ENCODE assay signal across 8 cellular contexts in genomic region chr4:48653217-48654014, GRCh38.
DNase-seq lines count a peak whose midpoint lies in the region; ATAC-seq, FAIRE-seq and TF ChIP-seq lines count a peak whose summit lies in the region.

No MANE protein-coding gene starts in this region.

- H3K27ac ChIP-seq in brain microvascular endothelial cell (peak overlapping the region; percentile 29), HepG2 (ENCODE audit: extremely low read length, insufficient read depth, low read length) (no peak overlapping the region)

- H3K9me3 Mint-ChIP-seq in stimulated activated naive CD8-positive, alpha-beta T cell treated with anti-CD3 and anti-CD28 coated beads, Interleukin-15, amount 100 ng/mL, for 72 hours: no peaks in the 10 kb centered on the region

- H2AFZ ChIP-seq in HepG2 (ENCODE audit: low read length): no peak overlapping the region

- ATAC-seq in stimulated activated naive CD8-positive, alpha-beta T cell treated with anti-CD3 and anti-CD28 coated beads, Interleukin-15, amount 100 ng/mL, for 72 hours: peak; percentile 69
- ATAC-seq in HG03175 (IDR thresholded peaks at IDR 0.05; ENCODE audit: unreplicated experiment): no peak
- no peak for ATAC-seq in HepG2

- TF ChIP-seq EP300 in HepG2 (IDR thresholded peaks at IDR 0.05; ENCODE audit: low read depth in 2 of 2, low read length in 2 of 2) (no peak), HepG2 (CRISPR knock-in tag; IDR thresholded peaks at IDR 0.05; ENCODE audit: borderline replicate concordance) (no peak)

- intact Hi-C loops in HepG2 (cut with micrococcal nuclease; ENCODE audit: unreplicated experiment): no loop called here

- no peak overlapping the region for H3K4me2 ChIP-seq in HepG2 (ENCODE audit: low read depth, low read length)

- 94% methylated on average over 8 of the region's 8 CpGs for WGBS in HepG2 (ENCODE audit: low lambda C conversion rate)

- DNase-seq in activated CD8-positive, alpha-beta memory T cell treated with anti-CD3 and anti-CD28 coated beads for 24 hours: peak; percentile 73
- DNase-seq in activated CD8-positive, alpha-beta memory T cell treated with anti-CD3 and anti-CD28 coated beads, Interleukin-2, amount 50 U/mL, for 48 hours: no peak
- peak; percentile 74 for DNase-seq in brain microvascular endothelial cell
- peak; percentile 85 for DNase-seq in midbrain (lab: John Stamatoyannopoulos, UW)
- peak in 1 of 2 donors; percentile 16 for DNase-seq in stimulated activated naive CD8-positive, alpha-beta T cell treated with anti-CD3 and anti-CD28 coated beads, Interleukin-15, amount 100 ng/mL, for 72 hours
- DNase-seq in NCI-H748 (lab: John Stamatoyannopoulos, UW; ENCODE audit: unreplicated experiment): no peak
- DNase-seq in HepG2 (ENCODE audit: low spot score): no peak

- no peak for TF ChIP-seq CTCF in brain microvascular endothelial cell (IDR thresholded peaks at IDR 0.05; ENCODE audit: low read depth, low read length, missing control alignments)
- TF ChIP-seq CTCF in HepG2 (CRISPR knock-in tag; IDR thresholded peaks at IDR 0.05): no peak

- H3K4me3 ChIP-seq in brain microvascular endothelial cell (ENCODE audit: low read depth, low read length) (no peak overlapping the region), HepG2 (replicated peaks in 1 of 3; ENCODE audit: insufficient read depth in 1 of 3, low read depth in 2 of 3, low read length in 3 of 3) (no peak overlapping the region)

- no peaks in the 10 kb centered on the region for H3K79me2 ChIP-seq in HepG2 (ENCODE audit: insufficient read depth, low read length)

- POLR2A ChIA-PET in HepG2 (lab: Yijun Ruan, JAX): no interaction called here

- no peak for TF ChIP-seq RAD21 in HepG2 (CRISPR knock-in tag; IDR thresholded peaks at IDR 0.05)

- H3K4me1 Mint-ChIP-seq in stimulated activated naive CD8-positive, alpha-beta T cell treated with anti-CD3 and anti-CD28 coated beads, Interleukin-15, amount 100 ng/mL, for 72 hours: peaks cover 50% of the 10 kb centered on the region

- peak overlapping the region; percentile 33 to 60 for H3K4me3 Mint-ChIP-seq in stimulated activated naive CD8-positive, alpha-beta T cell treated with anti-CD3 and anti-CD28 coated beads, Interleukin-15, amount 100 ng/mL, for 72 hours

- H4K20me1 ChIP-seq in HepG2 (ENCODE audit: insufficient read depth, low read length): no peaks in the 10 kb centered on the region

- no peak for FAIRE-seq in HepG2 (lab: Jason Lieb, UNC)

- TF ChIP-seq POLR2A in HepG2 (IDR thresholded peaks at IDR 0.05; ENCODE audit: insufficient read depth in 1 of 2, low read depth in 2 of 2, low read length in 2 of 2): no peak

- H3K9ac ChIP-seq in HepG2 (ENCODE audit: insufficient read depth, low read depth, low read length): no peak overlapping the region

- CTCF ChIA-PET in HepG2 (lab: Yijun Ruan, JAX; ENCODE audit: low intra/inter-chr PET ratio, low total read pairs): no interaction called here

- H3K27me3 Mint-ChIP-seq in stimulated activated naive CD8-positive, alpha-beta T cell treated with anti-CD3 and anti-CD28 coated beads, Interleukin-15, amount 100 ng/mL, for 72 hours: no peaks in the 10 kb centered on the region

- no peaks in the 10 kb centered on the region for H3K36me3 ChIP-seq in brain microvascular endothelial cell (replicated peaks)
- H3K36me3 ChIP-seq in HepG2 (replicated peaks in 1 of 2; ENCODE audit: control insufficient read depth in 1 of 2, insufficient read depth in 2 of 2, low read length in 2 of 2): no peaks in the 10 kb centered on the region

- no peak overlapping the region for H3K27ac Mint-ChIP-seq in stimulated activated naive CD8-positive, alpha-beta T cell treated with anti-CD3 and anti-CD28 coated beads, Interleukin-15, amount 100 ng/mL, for 72 hours

- in situ Hi-C loops in brain microvascular endothelial cell (cut with HindIII; ENCODE audit: low pct_ligation_motif_present, low sequenced_read_pairs) (no loop called here), HepG2 (cut with HindIII; ENCODE audit: extremely low pct_ligation_motif_present, low pct_unique_long_range_greater_than_20kb) (no loop called here)

- H3K4me1 ChIP-seq in HepG2 (ENCODE audit: insufficient read depth, low read length): no peaks in the 10 kb centered on the region

- no TSS peak for BruUV-seq in HepG2 (replicated peaks; lab: Mats Ljungman, UMichigan)

- H3K27me3 ChIP-seq in brain microvascular endothelial cell (replicated peaks) (no peaks in the 10 kb centered on the region), HepG2 (ENCODE audit: control insufficient read depth in 1 of 2, insufficient read depth in 2 of 2, low read length in 2 of 2) (no peaks in the 10 kb centered on the region)

- no peaks in the 10 kb centered on the region for H3K9me3 ChIP-seq in HepG2 (ENCODE audit: low read length)

TF ChIP-seq in HepG2, 621 proteins besides CTCF, POLR2A, EP300 and RAD21:
- TF ChIP-seq AKAP8 (CRISPR knock-in tag; IDR thresholded peaks at IDR 0.05) (no peak), MAFK (conservative IDR thresholded peaks at IDR 0.05 in 1 of 2, IDR thresholded peaks at IDR 0.05 in 1 of 2; ENCODE audit: low read length in 2 of 2) (peak in 1 of 2 experiments; percentile 36; a peak in 2 of 4 replicates), GMEB2 (CRISPR knock-in tag; IDR thresholded peaks at IDR 0.05; ENCODE audit: low read depth) (no peak), FUBP1 (CRISPR knock-in tag; IDR thresholded peaks at IDR 0.05; ENCODE audit: borderline replicate concordance) (no peak), FOXA3 (CRISPR knock-in tag; IDR thresholded peaks at IDR 0.05) (no peak), ZNF776 (CRISPR knock-in tag; IDR thresholded peaks at IDR 0.05) (no peak)

Comparison
In these comparisons a context has a peak if more than half of its experiments do, and no peak if none do; other contexts are left out.
1. DNase-seq: peak in activated CD8-positive, alpha-beta memory T cell treated with anti-CD3 and anti-CD28 coated beads for 24 hours (single experiment), brain microvascular endothelial cell (single experiment) and midbrain (single experiment); none in activated CD8-positive, alpha-beta memory T cell treated with anti-CD3 and anti-CD28 coated beads, Interleukin-2, amount 50 U/mL, for 48 hours (single experiment), NCI-H748 (single experiment) and HepG2 (single experiment).